In the genomic region with DNA sequence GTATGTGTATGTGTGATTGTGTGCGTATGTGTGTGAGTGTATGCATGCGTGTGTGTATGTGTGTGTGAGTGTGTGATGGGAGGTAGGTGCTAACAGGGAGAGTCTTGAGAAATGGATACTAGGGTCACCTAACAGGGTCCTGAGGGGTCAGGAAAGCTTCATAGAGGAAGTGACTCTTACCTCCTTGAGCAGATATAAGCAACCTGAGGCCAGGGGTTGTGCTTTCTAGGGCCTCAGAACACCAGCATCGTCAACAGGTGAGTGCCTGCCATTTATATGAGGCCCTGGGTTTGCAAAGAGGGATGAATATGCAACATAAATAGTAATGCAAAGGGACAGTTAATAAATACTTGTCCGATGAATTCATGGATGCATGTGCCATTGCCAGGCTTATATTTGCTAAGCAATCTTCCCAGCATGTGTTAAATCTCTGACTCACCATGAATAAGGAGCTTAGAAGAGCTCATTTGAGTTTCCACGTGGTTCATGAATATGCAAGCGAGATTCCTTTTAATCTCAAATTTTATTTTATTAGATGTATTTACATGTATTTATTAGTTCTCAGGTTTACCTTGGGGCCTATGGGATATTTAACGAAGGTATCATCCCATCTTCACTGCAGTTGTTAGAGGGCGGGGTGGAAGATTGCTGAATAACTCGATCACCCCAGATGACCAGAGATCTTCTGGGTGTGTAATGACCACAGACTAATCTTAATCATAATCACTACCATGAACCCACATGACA, we compare ENCODE assay signal across 13 cellular contexts.
DNase-seq lines count a peak whose midpoint lies in the region; ATAC-seq and TF ChIP-seq lines count a peak whose summit lies in the region.
"Had no signal": no experiment of that assay in that cellular context is flagged by ENCODE, and none has a peak within 500 bp of the region (broad histone marks: within the 10 kb centered on the region; RNA-seq: fewer than 3 reads in every experiment).

No MANE protein-coding gene starts in this region.

- no peak for TF ChIP-seq CTCF in kidney epithelial cell (IDR thresholded peaks at IDR 0.05; ENCODE audit: insufficient read depth, low read length, poor library complexity, severe bottlenecking)

- no peak overlapping the region for H3K4me3 ChIP-seq in kidney epithelial cell (ENCODE audit: low read depth, low read length)
- H3K4me3 ChIP-seq: SJSA1 had no signal

- no peaks in the 10 kb centered on the region for H3K27me3 ChIP-seq in kidney epithelial cell (ENCODE audit: control insufficient read depth, insufficient read depth, low read length)
- H3K27me3 ChIP-seq: SJSA1 had no signal

- ATAC-seq in GM21381 (IDR thresholded peaks at IDR 0.05; ENCODE audit: unreplicated experiment) (no peak), GM18517 (IDR thresholded peaks at IDR 0.05; ENCODE audit: unreplicated experiment) (no peak)

- H3K36me3 ChIP-seq in kidney epithelial cell (ENCODE audit: control insufficient read depth, insufficient read depth, low read length) = no peaks in the 10 kb centered on the region
- H3K36me3 ChIP-seq: SJSA1 had no signal

- peak; percentile 85 for DNase-seq in COR-L47 (lab: John Stamatoyannopoulos, UW)
- peak; percentile 86 for DNase-seq in HS-5 (ENCODE audit: low read depth)
- peak; percentile 83 for DNase-seq in amniotic epithelial cell (ENCODE audit: low read depth)
- peak; percentile 35 for DNase-seq in kidney epithelial cell (ENCODE audit: low read depth)
- no peak for DNase-seq in activated CD8-positive, alpha-beta memory T cell treated with anti-CD3 and anti-CD28 coated beads, Interleukin-2, amount 50 U/mL, for 48 hours
- DNase-seq in NCI-H2107 treated with DMSO at 0.1 percent for 48 hours (lab: John Stamatoyannopoulos, UW; ENCODE audit: unreplicated experiment) = no peak
- DNase-seq: activated CD4-positive, alpha-beta T cell treated with anti-CD3 and anti-CD28 coated beads, Interleukin-2, amount 50 U/mL, for 1 hour; activated naive CD4-positive, alpha-beta T cell treated with anti-CD3 and anti-CD28 coated beads, Interleukin-2, amount 50 U/mL, for 16 hours; kidney glomerular epithelial cell; NCI-H1092 treated with DMSO at 0.1 percent for 48 hours had no signal

Comparison
In these comparisons a context has a peak if more than half of its experiments do, and no peak if none do; other contexts are left out.
1. DNase-seq: peak in COR-L47 (single experiment), HS-5 (single experiment), amniotic epithelial cell (single experiment) and kidney epithelial cell (single experiment); none in activated CD8-positive, alpha-beta memory T cell treated with anti-CD3 and anti-CD28 coated beads, Interleukin-2, amount 50 U/mL, for 48 hours (single experiment) and NCI-H2107 treated with DMSO at 0.1 percent for 48 hours (single experiment).